1 cellular context compared by ENCODE assay signal in genomic region chr16:57736419-57737281, GRCh38.
A peak's percentile ranks its signal among the peaks of the same experiment; 100 is the strongest.
TF ChIP-seq lines count a peak whose summit lies in the region.

No MANE protein-coding gene starts in this region.

TF ChIP-seq in HepG2, 621 proteins besides CTCF, POLR2A, EP300 and RAD21 (continued from another document and continues in another):
- no peak for TF ChIP-seq HINFP (CRISPR knock-in tag; IDR thresholded peaks at IDR 0.05; ENCODE audit: low read depth)
- TF ChIP-seq ZNF30 (CRISPR knock-in tag; IDR thresholded peaks at IDR 0.05) = no peak; the same call in 1 of the 2 replicates
- TF ChIP-seq UBTF (CRISPR knock-in tag; IDR thresholded peaks at IDR 0.05) = no peak
- no peak for TF ChIP-seq REST (IDR thresholded peaks at IDR 0.05; ENCODE audit: borderline replicate concordance in 1 of 2, low read depth in 1 of 2, low read length in 2 of 2)
- TF ChIP-seq IRF9 (CRISPR knock-in tag; IDR thresholded peaks at IDR 0.05; ENCODE audit: borderline replicate concordance) = no peak
- 0 out of 2 replicates have a peak, but pooled peaks have one; percentile 53 for TF ChIP-seq ZNF713 (CRISPR knock-in tag; IDR thresholded peaks at IDR 0.05)
- TF ChIP-seq TBX3 (IDR thresholded peaks at IDR 0.05; ENCODE audit: borderline replicate concordance) = no peak
- no peak for TF ChIP-seq MIER2 (CRISPR knock-in tag; IDR thresholded peaks at IDR 0.05)
- no peak for TF ChIP-seq ZNF333 (CRISPR knock-in tag; IDR thresholded peaks at IDR 0.05; ENCODE audit: borderline replicate concordance)
- TF ChIP-seq HOXA5 (CRISPR knock-in tag; IDR thresholded peaks at IDR 0.05) = peak; percentile 27; the same call in 1 of the 2 replicates
- TF ChIP-seq ZNF83 (CRISPR knock-in tag; IDR thresholded peaks at IDR 0.05; ENCODE audit: borderline replicate concordance) = peak; percentile 44; the same call in 1 of the 2 replicates
- TF ChIP-seq CREB1 (IDR thresholded peaks at IDR 0.05) = peak; percentile 98
- TF ChIP-seq CREB1 (CRISPR knock-in tag; IDR thresholded peaks at IDR 0.05) = peak; percentile 89
- no peak for TF ChIP-seq CENPX (CRISPR knock-in tag; IDR thresholded peaks at IDR 0.05)
- TF ChIP-seq NAIF1 (CRISPR knock-in tag; IDR thresholded peaks at IDR 0.05; ENCODE audit: borderline replicate concordance) = peak; percentile 77; the same call in 1 of the 2 replicates
- peak; percentile 90 for TF ChIP-seq MAX (IDR thresholded peaks at IDR 0.05)
- peak; percentile 63; the same call in 1 of the 2 replicates for TF ChIP-seq ZGPAT (CRISPR knock-in tag; IDR thresholded peaks at IDR 0.05)
- TF ChIP-seq KMT2B (CRISPR knock-in tag; IDR thresholded peaks at IDR 0.05) = no peak
- TF ChIP-seq MED1 (CRISPR knock-in tag; IDR thresholded peaks at IDR 0.05) = peak; percentile 30; the same call in 1 of the 2 replicates
- no peak for TF ChIP-seq ZNF619 (CRISPR knock-in tag; IDR thresholded peaks at IDR 0.05)
- TF ChIP-seq IRF1 (CRISPR knock-in tag; IDR thresholded peaks at IDR 0.05; ENCODE audit: low read depth) = no peak; the same call in 1 of the 2 replicates
- TF ChIP-seq KMT2A (CRISPR knock-in tag; IDR thresholded peaks at IDR 0.05) = peak; percentile 34; the same call in 1 of the 2 replicates
- no peak for TF ChIP-seq ZFP37 (CRISPR knock-in tag; IDR thresholded peaks at IDR 0.05; ENCODE audit: borderline replicate concordance)
- no peak for TF ChIP-seq ZNF615 (CRISPR knock-in tag; IDR thresholded peaks at IDR 0.05; ENCODE audit: borderline replicate concordance)
- TF ChIP-seq ZNF414 (CRISPR knock-in tag; IDR thresholded peaks at IDR 0.05) = no peak
- no peak for TF ChIP-seq ZNF609 (CRISPR knock-in tag; IDR thresholded peaks at IDR 0.05; ENCODE audit: borderline replicate concordance)
- TF ChIP-seq PAX8 (CRISPR knock-in tag; IDR thresholded peaks at IDR 0.05; ENCODE audit: borderline replicate concordance) = no peak
- no peak for TF ChIP-seq ZFYVE20 (CRISPR knock-in tag; IDR thresholded peaks at IDR 0.05; ENCODE audit: borderline replicate concordance, low read depth)
- TF ChIP-seq BHLHE40 (IDR thresholded peaks at IDR 0.05; ENCODE audit: low read length) = peak; percentile 66
- TF ChIP-seq ZFP91 (CRISPR knock-in tag; IDR thresholded peaks at IDR 0.05; ENCODE audit: borderline replicate concordance) = 0 out of 2 replicates have a peak, but pooled peaks have one; percentile 51
- TF ChIP-seq GATA4 (IDR thresholded peaks at IDR 0.05; ENCODE audit: borderline replicate concordance, low read depth) = no peak
- TF ChIP-seq SRSF9 (IDR thresholded peaks at IDR 0.05; ENCODE audit: borderline replicate concordance, insufficient read depth, low read depth, low read length, poor library complexity, severe bottlenecking) = no peak
- TF ChIP-seq THAP7 (CRISPR knock-in tag; IDR thresholded peaks at IDR 0.05) = no peak
